Comparison of ENCODE assay signal across 10 cellular contexts in the genomic region with DNA sequence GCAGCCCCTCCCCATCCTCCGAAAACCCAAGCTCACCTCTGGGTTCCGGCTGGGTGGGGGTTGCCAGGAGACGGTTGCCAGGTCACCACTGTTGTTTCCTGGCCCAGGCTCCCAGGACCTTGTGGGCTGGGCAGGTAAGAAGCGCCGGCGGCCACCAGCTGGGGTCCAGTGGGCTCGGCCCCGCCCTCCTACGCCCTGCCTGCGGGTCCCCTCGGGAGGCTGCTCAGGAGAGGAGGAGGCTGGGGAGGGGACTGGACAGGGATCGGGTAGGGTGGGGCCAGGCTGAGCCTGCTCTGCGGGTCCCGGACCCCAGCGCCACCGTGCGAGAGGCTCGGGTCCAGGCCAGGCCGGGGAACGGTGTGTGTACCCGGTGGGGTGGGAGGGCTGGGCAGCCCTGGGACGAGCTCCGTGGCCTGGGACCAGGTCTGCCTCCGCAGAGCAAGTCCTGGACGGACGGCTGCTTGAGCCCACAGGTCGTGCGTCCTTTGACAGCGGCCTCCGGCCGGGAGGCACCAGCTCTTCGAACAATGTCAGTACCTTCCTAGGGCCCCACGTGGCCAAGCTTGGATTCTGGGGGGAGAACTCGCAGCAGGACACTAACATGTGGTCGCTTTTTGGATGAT. TPM values are rescaled to one million over a fixed set of nuclear protein-coding genes. Genes with fewer than 3 reads are reported as not detected.
DNase-seq lines count a peak whose midpoint lies in the region; ATAC-seq and TF ChIP-seq lines count a peak whose summit lies in the region.
"Had no signal": no experiment of that assay in that cellular context is flagged by ENCODE, and none has a peak within 500 bp of the region (broad histone marks: within the 10 kb centered on the region; RNA-seq: fewer than 3 reads in every experiment).

A gene with protein sequence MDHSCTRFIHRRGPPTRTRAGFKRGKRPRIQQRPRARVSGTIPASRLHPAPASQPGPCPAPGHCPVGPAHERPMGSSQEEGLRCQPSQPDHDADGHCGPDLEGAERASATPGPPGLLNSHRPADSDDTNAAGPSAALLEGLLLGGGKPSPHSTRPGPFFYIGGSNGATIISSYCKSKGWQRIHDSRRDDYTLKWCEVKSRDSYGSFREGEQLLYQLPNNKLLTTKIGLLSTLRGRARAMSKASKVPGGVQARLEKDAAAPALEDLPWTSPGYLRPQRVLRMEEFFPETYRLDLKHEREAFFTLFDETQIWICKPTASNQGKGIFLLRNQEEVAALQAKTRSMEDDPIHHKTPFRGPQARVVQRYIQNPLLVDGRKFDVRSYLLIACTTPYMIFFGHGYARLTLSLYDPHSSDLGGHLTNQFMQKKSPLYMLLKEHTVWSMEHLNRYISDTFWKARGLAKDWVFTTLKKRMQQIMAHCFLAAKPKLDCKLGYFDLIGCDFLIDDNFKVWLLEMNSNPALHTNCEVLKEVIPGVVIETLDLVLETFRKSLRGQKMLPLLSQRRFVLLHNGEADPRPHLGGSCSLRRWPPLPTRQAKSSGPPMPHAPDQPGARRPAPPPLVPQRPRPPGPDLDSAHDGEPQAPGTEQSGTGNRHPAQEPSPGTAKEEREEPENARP (plus strand): TSS at position 88 of the 623 bp plus-strand sequence. CDS start 5,336 bp downstream, outside the sequence.

- H3K4me3 Mint-ChIP-seq in GM23338: 0 out of 3 replicates have a peak within 1 kb of the TSS, but pooled peaks have one; percentile 11
- peak within 1 kb of the TSS; percentile 28 for H3K4me3 Mint-ChIP-seq in activated B cell treated with CpG ODN at 0.5 μM for 24 hours
- no peak within 1 kb of the TSS for H3K4me3 Mint-ChIP-seq in endodermal cell
- H3K4me3 Mint-ChIP-seq in progenitor cell of endocrine pancreas (ENCODE audit: low read depth): no peak within 1 kb of the TSS

- H3K36me3 Mint-ChIP-seq in GM23338 (ENCODE audit: low read depth) (no peaks in the 10 kb centered on the region), activated B cell treated with CpG ODN at 0.5 μM for 24 hours (ENCODE audit: low read depth) (no peaks in the 10 kb centered on the region), endodermal cell (ENCODE audit: low read depth) (peaks cover 4% of the 10 kb centered on the region), progenitor cell of endocrine pancreas (ENCODE audit: insufficient read depth) (peaks cover 3% of the 10 kb centered on the region)

- 40 to 42% methylated on average over 17 to 35 of the region's 35 CpGs for WGBS in endodermal cell (ENCODE audit: insufficient coverage in 1 of 2, insufficient read length in 1 of 2), 2 experiments

- DNase-seq in GM23338 (ENCODE audit: low spot score) (peak; percentile 83), activated B cell treated with CpG ODN at 0.5 μM for 24 hours (peak; percentile 59), endodermal cell (peak; percentile 93), progenitor cell of endocrine pancreas (ENCODE audit: low spot score, unreplicated experiment) (peak; percentile 17), AML-193 (lab: John Stamatoyannopoulos, UW) (no peak)
- DNase-seq: NCI-H2107 had no signal

- H3K9me3 Mint-ChIP-seq in GM23338 (no peaks in the 10 kb centered on the region; the same call in 2 of the 3 replicates), activated B cell treated with CpG ODN at 0.5 μM for 24 hours (no peaks in the 10 kb centered on the region), endodermal cell (peaks cover 11% of the 10 kb centered on the region), progenitor cell of endocrine pancreas (ENCODE audit: low read depth) (no peaks in the 10 kb centered on the region)

- intact Hi-C loops in activated B cell treated with CpG ODN at 0.5 μM for 24 hours (cut with micrococcal nuclease): loop anchor here (2.0 kb wide), 1 partner anchor 15 kb away; no protein-coding TSS in a partner anchor

- CTCF ChIA-PET in activated B cell treated with CpG ODN at 0.5 μM for 24 hours (lab: Charles Lee): interaction anchor here (1.9 kb wide), 1 partner anchor 52 kb away, joined by 5 read pairs; no protein-coding TSS in a partner anchor

- peak; percentile 73 for ATAC-seq in GM23338
- ATAC-seq in activated B cell treated with CpG ODN at 0.5 μM for 24 hours (ENCODE audit: low read depth): peak; percentile 21
- ATAC-seq in HG02973 (IDR thresholded peaks at IDR 0.05; ENCODE audit: unreplicated experiment): no peak
- no peak for ATAC-seq in GM21717 (IDR thresholded peaks at IDR 0.05; ENCODE audit: unreplicated experiment)

- POLR2A ChIA-PET in activated B cell treated with CpG ODN at 0.5 μM for 24 hours (lab: Charles Lee): interaction anchor here (0.7 to 1.8 kb wide), 4 partner anchors 16 to 52 kb away, joined by 3 to 10 read pairs (median 4); no protein-coding TSS in a partner anchor

- no peaks in the 10 kb centered on the region for H4K20me1 ChIP-seq in GM23338 (replicated peaks; ENCODE audit: insufficient read depth)

- H3K9ac ChIP-seq in endodermal cell (ENCODE audit: extremely low read depth, low read length, poor library complexity, severe bottlenecking): no peak within 1 kb of the TSS

- H3K4me1 ChIP-seq in GM23338 (ENCODE audit: insufficient read depth) (peaks cover 13% of the 10 kb centered on the region; the same call in 1 of the 2 replicates), endodermal cell (ENCODE audit: control insufficient read depth, insufficient read depth, low read length) (no peaks in the 10 kb centered on the region)

- TF ChIP-seq CTCF in GM23338 (conservative IDR thresholded peaks at IDR 0.05; ENCODE audit: low read depth in 2 of 2): peak in 1 of 2 experiments; percentile 35; a peak in 2 of 4 replicates
- TF ChIP-seq CTCF in activated B cell treated with CpG ODN at 0.5 μM for 24 hours (IDR thresholded peaks at IDR 0.05): no peak
- no peak for TF ChIP-seq CTCF in endodermal cell (conservative IDR thresholded peaks at IDR 0.05)
- TF ChIP-seq CTCF in progenitor cell of endocrine pancreas (IDR thresholded peaks at IDR 0.05; ENCODE audit: unreplicated experiment): no peak

- H3K4me1 Mint-ChIP-seq in GM23338: peaks cover 28% of the 10 kb centered on the region
- H3K4me1 Mint-ChIP-seq in activated B cell treated with CpG ODN at 0.5 μM for 24 hours: peaks cover 49% of the 10 kb centered on the region
- peaks cover 2% of the 10 kb centered on the region for H3K4me1 Mint-ChIP-seq in endodermal cell
- H3K4me1 Mint-ChIP-seq in progenitor cell of endocrine pancreas (ENCODE audit: low read depth): peaks cover 4% of the 10 kb centered on the region

- H3K9me2 ChIP-seq in GM23338 (ENCODE audit: insufficient read depth): no peaks in the 10 kb centered on the region

- H3K27ac Mint-ChIP-seq in GM23338: no peak within 1 kb of the TSS
- H3K27ac Mint-ChIP-seq in activated B cell treated with CpG ODN at 0.5 μM for 24 hours: no peak within 1 kb of the TSS
- H3K27ac Mint-ChIP-seq in endodermal cell: no peak within 1 kb of the TSS
- H3K27ac Mint-ChIP-seq in progenitor cell of endocrine pancreas: peak within 1 kb of the TSS; percentile 78

- H3K4me2 ChIP-seq in GM23338: peak within 1 kb of the TSS; percentile 55

- H3K27me3 ChIP-seq in GM23338 (ENCODE audit: insufficient read depth): no peaks in the 10 kb centered on the region
- peaks cover 10% of the 10 kb centered on the region for H3K27me3 ChIP-seq in endodermal cell (ENCODE audit: control insufficient read depth, insufficient read depth, low read length, poor library complexity, severe bottlenecking)
- H3K27me3 ChIP-seq: ovary had no signal

- H3K36me3 ChIP-seq in GM23338 (ENCODE audit: insufficient read depth): no peaks in the 10 kb centered on the region
- H3K36me3 ChIP-seq in endodermal cell (ENCODE audit: control insufficient read depth, insufficient read depth, low read length): no peaks in the 10 kb centered on the region
- H3K36me3 ChIP-seq: heart right ventricle, ovary had no signal

- H3K27ac ChIP-seq in GM23338 (ENCODE audit: low read depth): no peak within 1 kb of the TSS
- no peak within 1 kb of the TSS for H3K27ac ChIP-seq in endodermal cell (ENCODE audit: low read depth, low read length)
- H3K27ac ChIP-seq: heart right ventricle, ovary had no signal

- H3K27me3 Mint-ChIP-seq in GM23338 (ENCODE audit: insufficient read depth, low read depth, poor library complexity) (peaks cover 12% of the 10 kb centered on the region), activated B cell treated with CpG ODN at 0.5 μM for 24 hours (peaks cover 10% of the 10 kb centered on the region), endodermal cell (ENCODE audit: insufficient read depth) (peaks cover 14% of the 10 kb centered on the region), progenitor cell of endocrine pancreas (peaks cover 4% of the 10 kb centered on the region)

- H2AFZ ChIP-seq in GM23338: no peak within 1 kb of the TSS; the same call in 1 of the 2 replicates

- H3K4me3 ChIP-seq in GM23338 (no peak within 1 kb of the TSS), endodermal cell (ENCODE audit: low read length) (no peak within 1 kb of the TSS)
- H3K4me3 ChIP-seq: heart right ventricle, ovary had no signal

- no peaks in the 10 kb centered on the region for H3F3A ChIP-seq in GM23338 (replicated peaks; ENCODE audit: low read depth)

- H3K9me3 ChIP-seq in endodermal cell (ENCODE audit: control insufficient read depth, low read length): no peaks in the 10 kb centered on the region
- H3K9me3 ChIP-seq: heart right ventricle, ovary had no signal

- H3K79me2 ChIP-seq in GM23338 (replicated peaks; ENCODE audit: insufficient read depth): no peaks in the 10 kb centered on the region

TF ChIP-seq in GM23338, 12 proteins besides CTCF, POLR2A, EP300 and RAD21 (continues in another document):
- TF ChIP-seq ZNF114 (CRISPR knock-in tag; IDR thresholded peaks at IDR 0.05) (no peak), CREB1 (CRISPR knock-in tag; IDR thresholded peaks at IDR 0.05; ENCODE audit: low read depth) (no peak), ZNF331 (CRISPR knock-in tag; IDR thresholded peaks at IDR 0.05; ENCODE audit: low read depth) (no peak)
- TF ChIP-seq, protein P1, sequence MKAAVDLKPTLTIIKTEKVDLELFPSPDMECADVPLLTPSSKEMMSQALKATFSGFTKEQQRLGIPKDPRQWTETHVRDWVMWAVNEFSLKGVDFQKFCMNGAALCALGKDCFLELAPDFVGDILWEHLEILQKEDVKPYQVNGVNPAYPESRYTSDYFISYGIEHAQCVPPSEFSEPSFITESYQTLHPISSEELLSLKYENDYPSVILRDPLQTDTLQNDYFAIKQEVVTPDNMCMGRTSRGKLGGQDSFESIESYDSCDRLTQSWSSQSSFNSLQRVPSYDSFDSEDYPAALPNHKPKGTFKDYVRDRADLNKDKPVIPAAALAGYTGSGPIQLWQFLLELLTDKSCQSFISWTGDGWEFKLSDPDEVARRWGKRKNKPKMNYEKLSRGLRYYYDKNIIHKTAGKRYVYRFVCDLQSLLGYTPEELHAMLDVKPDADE (IDR thresholded peaks at IDR 0.05): no peak

RNA-seq across cellular contexts. Expression of the gene that starts here (rescaled TPM):
- 0.45 TPM in 1 of 2 replicates, not detected in the other for total RNA-seq in GM23338 (2014; rRNA removed; shearing (Covaris generic))
- not detected in 2 replicates for polyA plus RNA-seq in GM23338 (2016; fragmentation: Nextera tagmentation; extraction: Ambion mirVana)
- total RNA-seq in activated B cell treated with CpG ODN at 0.5 μM for 24 hours (0.16 TPM in 1 of 2 replicates, not detected in the other), endodermal cell (1 to 10 TPM in 1 of 2 donors, under 1 TPM in 1; 0.93 to 1.2 TPM), progenitor cell of endocrine pancreas (5.0 and 5.5 TPM in 2 replicates)
- 1.1 TPM for polyA plus RNA-seq in endodermal cell (2013, experiment 1 of 2)
- 0.21 TPM for polyA plus RNA-seq in endodermal cell (2013, experiment 2 of 2)
- polyA plus RNA-seq: ovary had no signal

Comparison
In these comparisons a context has a peak if more than half of its experiments do, and no peak if none do; other contexts are left out.
1. Peak in DNase-seq, ATAC-seq and H3K4me2 ChIP-seq in GM23338; RNA of the gene not detected or under 1 TPM.
2. Peak in DNase-seq and ATAC-seq in activated B cell treated with CpG ODN at 0.5 μM for 24 hours; RNA of the gene not detected or under 1 TPM.
3. DNase-seq: peak in endodermal cell (single experiment) and progenitor cell of endocrine pancreas (single experiment); none in AML-193 (0 of 2).
4. H3K4me3 Mint-ChIP-seq: peak in GM23338 (single experiment) and activated B cell treated with CpG ODN at 0.5 μM for 24 hours (single experiment); none in endodermal cell (single experiment) and progenitor cell of endocrine pancreas (single experiment).